ENCODE assay signal across 22 cellular contexts in genomic region chr20:30892704-30893345, GRCh38.
"Had no signal": no experiment of that assay in that cellular context is flagged by ENCODE, and none has a peak within 500 bp of the region (broad histone marks: within the 10 kb centered on the region; RNA-seq: fewer than 3 reads in every experiment).

No MANE protein-coding gene starts in this region.

- H3K4me3 ChIP-seq: dorsolateral prefrontal cortex, tibial nerve had no signal

- DNase-seq: activated CD4-positive, alpha-beta memory T cell treated with anti-CD3 and anti-CD28 coated beads, Interleukin-2, amount 10 ng/mL, durations not matched to agents 7 days and 5 days; activated CD4-positive, alpha-beta T cell treated with anti-CD3 and anti-CD28 coated beads, Interleukin-2, amount 10 ng/mL, durations not matched to agents 24 days and 14 days; activated gamma-delta T cell treated with Interleukin-2 at 50 U/mL for 16 hours; aorta; caudate nucleus; dorsolateral prefrontal cortex; effector memory CD8-positive, alpha-beta T cell; hippocampal formation; left colon; small intestine; stimulated activated CD4-positive, alpha-beta T cell treated with anti-CD3 and anti-CD28 coated beads, Interleukin-2, amount 100 ng/mL, for 24 hours; stimulated activated naive CD8-positive, alpha-beta T cell treated with anti-CD3 and anti-CD28 coated beads, Interleukin-15, amount 100 ng/mL, for 72 hours; T-helper 17 cell had no signal

- FAIRE-seq: colon, endothelial cell of umbilical vein, frontal cortex, keratinocyte, small intestine had no signal

- H3K36me3 ChIP-seq: tibial nerve had no signal

- H3K27ac ChIP-seq: dorsolateral prefrontal cortex, tibial nerve had no signal

- ATAC-seq: activated CD4-positive, CD25-positive, alpha-beta regulatory T cell treated with anti-CD3 and anti-CD28 coated beads, Interleukin-2, amount 50 U/mL, for 24 hours; effector memory CD8-positive, alpha-beta T cell; esophagus mucosa; left colon; sciatic nerve; stimulated activated effector memory CD8-positive, alpha-beta T cell treated with anti-CD3 and anti-CD28 coated beads, Interleukin-12 subunit alpha, Interleukin-12 subunit beta, amount 100 ng/mL, for 72 hours; stimulated activated naive CD8-positive, alpha-beta T cell treated with anti-CD3 and anti-CD28 coated beads, Interleukin-15, amount 100 ng/mL, for 72 hours; T-helper 17 cell had no signal

- H3K27me3 ChIP-seq: tibial nerve had no signal

- H3K4me1 ChIP-seq: tibial nerve had no signal
